Comparison of ENCODE assay signal across 1 cellular context in genomic region chr2:8876628-8877027, GRCh38.
TF ChIP-seq lines count a peak whose summit lies in the region.

No MANE protein-coding gene starts in this region.

TF ChIP-seq in HepG2, 621 proteins besides CTCF, POLR2A, EP300 and RAD21 (continued from another document):
- TF ChIP-seq, protein P1, sequence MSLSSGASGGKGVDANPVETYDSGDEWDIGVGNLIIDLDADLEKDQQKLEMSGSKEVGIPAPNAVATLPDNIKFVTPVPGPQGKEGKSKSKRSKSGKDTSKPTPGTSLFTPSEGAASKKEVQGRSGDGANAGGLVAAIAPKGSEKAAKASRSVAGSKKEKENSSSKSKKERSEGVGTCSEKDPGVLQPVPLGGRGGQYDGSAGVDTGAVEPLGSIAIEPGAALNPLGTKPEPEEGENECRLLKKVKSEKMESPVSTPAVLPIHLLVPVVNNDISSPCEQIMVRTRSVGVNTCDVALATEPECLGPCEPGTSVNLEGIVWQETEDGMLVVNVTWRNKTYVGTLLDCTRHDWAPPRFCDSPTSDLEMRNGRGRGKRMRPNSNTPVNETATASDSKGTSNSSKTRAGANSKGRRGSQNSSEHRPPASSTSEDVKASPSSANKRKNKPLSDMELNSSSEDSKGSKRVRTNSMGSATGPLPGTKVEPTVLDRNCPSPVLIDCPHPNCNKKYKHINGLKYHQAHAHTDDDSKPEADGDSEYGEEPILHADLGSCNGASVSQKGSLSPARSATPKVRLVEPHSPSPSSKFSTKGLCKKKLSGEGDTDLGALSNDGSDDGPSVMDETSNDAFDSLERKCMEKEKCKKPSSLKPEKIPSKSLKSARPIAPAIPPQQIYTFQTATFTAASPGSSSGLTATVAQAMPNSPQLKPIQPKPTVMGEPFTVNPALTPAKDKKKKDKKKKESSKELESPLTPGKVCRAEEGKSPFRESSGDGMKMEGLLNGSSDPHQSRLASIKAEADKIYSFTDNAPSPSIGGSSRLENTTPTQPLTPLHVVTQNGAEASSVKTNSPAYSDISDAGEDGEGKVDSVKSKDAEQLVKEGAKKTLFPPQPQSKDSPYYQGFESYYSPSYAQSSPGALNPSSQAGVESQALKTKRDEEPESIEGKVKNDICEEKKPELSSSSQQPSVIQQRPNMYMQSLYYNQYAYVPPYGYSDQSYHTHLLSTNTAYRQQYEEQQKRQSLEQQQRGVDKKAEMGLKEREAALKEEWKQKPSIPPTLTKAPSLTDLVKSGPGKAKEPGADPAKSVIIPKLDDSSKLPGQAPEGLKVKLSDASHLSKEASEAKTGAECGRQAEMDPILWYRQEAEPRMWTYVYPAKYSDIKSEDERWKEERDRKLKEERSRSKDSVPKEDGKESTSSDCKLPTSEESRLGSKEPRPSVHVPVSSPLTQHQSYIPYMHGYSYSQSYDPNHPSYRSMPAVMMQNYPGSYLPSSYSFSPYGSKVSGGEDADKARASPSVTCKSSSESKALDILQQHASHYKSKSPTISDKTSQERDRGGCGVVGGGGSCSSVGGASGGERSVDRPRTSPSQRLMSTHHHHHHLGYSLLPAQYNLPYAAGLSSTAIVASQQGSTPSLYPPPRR (CRISPR knock-in tag; IDR thresholded peaks at IDR 0.05; ENCODE audit: borderline replicate concordance), result no peak
- TF ChIP-seq GATAD2A (CRISPR knock-in tag; IDR thresholded peaks at IDR 0.05), result no peak
- no peak for TF ChIP-seq ZNF639 (CRISPR knock-in tag; conservative IDR thresholded peaks at IDR 0.05)
- no peak for TF ChIP-seq FOXK1 (CRISPR knock-in tag; IDR thresholded peaks at IDR 0.05; ENCODE audit: borderline replicate concordance, low read depth)
- no peak for TF ChIP-seq SMYD3 (CRISPR knock-in tag; IDR thresholded peaks at IDR 0.05)
